In the genomic region with DNA sequence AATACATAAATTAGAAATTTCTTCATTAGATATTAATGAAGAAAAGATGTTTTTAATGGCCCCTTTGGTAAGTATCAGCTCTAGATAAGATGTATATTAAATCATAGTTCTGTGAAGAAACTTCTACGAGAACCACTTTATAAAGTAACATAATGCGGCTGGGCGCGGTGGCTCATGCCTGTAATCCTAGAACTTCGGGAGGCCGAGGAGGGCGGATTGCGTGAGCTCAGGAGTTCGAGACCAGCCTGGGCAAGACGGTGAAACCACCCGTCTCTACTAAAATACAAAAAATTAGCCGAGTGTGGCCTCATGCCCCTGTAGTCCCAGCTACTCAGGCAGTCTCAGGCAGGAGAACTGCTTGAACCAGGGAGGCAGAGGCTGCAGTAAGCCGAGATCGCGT, we compare ENCODE assay signal across 22 cellular contexts. TPM values are rescaled to one million over a fixed set of nuclear protein-coding genes. Genes with fewer than 3 reads are reported as not detected.
DNase-seq lines count a peak whose midpoint lies in the region; ATAC-seq, FAIRE-seq and TF ChIP-seq lines count a peak whose summit lies in the region.
"Had no signal": no experiment of that assay in that cellular context is flagged by ENCODE, and none has a peak within 500 bp of the region (broad histone marks: within the 10 kb centered on the region; RNA-seq: fewer than 3 reads in every experiment).

No MANE protein-coding gene starts in this region.

- H3K27ac Mint-ChIP-seq in natural killer cell (peak overlapping the region in 1 of 2 donors; percentile 68), astrocyte (ENCODE audit: unreplicated experiment) (peak overlapping the region; percentile 21)
- H3K27ac Mint-ChIP-seq in natural killer cell treated with Interleukin-12 subunit alpha and Interleukin-12 subunit beta and Interleukin-15 and Interleukin-18, amount 100 ng/mL, for 72 hours = no peak overlapping the region
- peak overlapping the region in 1 of 9 donors; percentile 54 for H3K27ac Mint-ChIP-seq in naive thymus-derived CD4-positive, alpha-beta T cell
- H3K27ac Mint-ChIP-seq: activated naive CD8-positive, alpha-beta T cell treated with anti-CD3 and anti-CD28 coated beads, Interleukin-2, amount 10 ng/mL, durations not matched to agents 7 days and 5 days had no signal

- no peak for DNase-seq in natural killer cell
- DNase-seq in natural killer cell treated with Interleukin-12 subunit alpha and Interleukin-12 subunit beta and Interleukin-15 and Interleukin-18, amount 100 ng/mL, for 72 hours (ENCODE audit: low spot score) = no peak
- no peak for DNase-seq in astrocyte (ENCODE audit: low read depth)
- no peak for DNase-seq in naive thymus-derived CD4-positive, alpha-beta T cell
- peak; percentile 53 for DNase-seq in spleen
- DNase-seq in GM13976 (ENCODE audit: low spot score) = no peak
- no peak for DNase-seq in NCI-H2081 (lab: John Stamatoyannopoulos, UW)
- DNase-seq: activated CD4-positive, alpha-beta T cell treated with anti-CD3 and anti-CD28 coated beads, Interleukin-2, amount 50 U/mL, for 48 hours; activated naive CD8-positive, alpha-beta T cell treated with anti-CD3 and anti-CD28 coated beads, Interleukin-2, amount 10 ng/mL, durations not matched to agents 7 days and 5 days; activated T-cell treated with anti-CD3 and anti-CD28 coated beads for 4 hours; dorsolateral prefrontal cortex; lower lobe of right lung; NCI-H2029 treated with DMSO at 0.1 percent for 48 hours; stimulated activated CD4-positive, alpha-beta T cell treated with anti-CD3 and anti-CD28 coated beads, Interleukin-2, amount 100 ng/mL, for 24 hours; stomach had no signal

- TF ChIP-seq CTCF in natural killer cell (IDR thresholded peaks at IDR 0.05) (no peak), astrocyte (IDR thresholded peaks at IDR 0.05; ENCODE audit: insufficient read depth, low read depth, low read length) (no peak), spleen (IDR thresholded peaks at IDR 0.05 in 8 of 11, conservative IDR thresholded peaks at IDR 0.05 in 3 of 11) (no peak), GM13976 (IDR thresholded peaks at IDR 0.05; ENCODE audit: borderline replicate concordance, control extremely low read depth, extremely low read depth, insufficient read depth, missing control alignments) (no peak)

- H3K9me3 ChIP-seq in astrocyte (ENCODE audit: insufficient read depth, low read depth, low read length) (no peaks in the 10 kb centered on the region), spleen (peaks cover 0 to 9% (median 5%) of the 10 kb centered on the region in 8 donors)
- H3K9me3 ChIP-seq in naive thymus-derived CD4-positive, alpha-beta T cell (ENCODE audit: control insufficient read depth in 2 of 3, low read length in 3 of 3) = no peaks in the 10 kb centered on the region
- H3K9me3 ChIP-seq: stomach had no signal

- 88 to 93% (median 92%) methylated on average over 15 of the region's 15 CpGs for WGBS in spleen, 5 donors

- H3K4me3 Mint-ChIP-seq in natural killer cell = peak overlapping the region; percentile 21
- no peak overlapping the region for H3K4me3 Mint-ChIP-seq in natural killer cell treated with Interleukin-12 subunit alpha and Interleukin-12 subunit beta and Interleukin-15 and Interleukin-18, amount 100 ng/mL, for 72 hours
- H3K4me3 Mint-ChIP-seq in astrocyte (ENCODE audit: unreplicated experiment) = peak overlapping the region; percentile 17
- H3K4me3 Mint-ChIP-seq in naive thymus-derived CD4-positive, alpha-beta T cell = peak overlapping the region in 6 of 10 donors; percentile 41 to 65 (median 51)
- H3K4me3 Mint-ChIP-seq: activated naive CD8-positive, alpha-beta T cell treated with anti-CD3 and anti-CD28 coated beads, Interleukin-2, amount 10 ng/mL, durations not matched to agents 7 days and 5 days had no signal

- ATAC-seq in natural killer cell (no peak), HG03097 (IDR thresholded peaks at IDR 0.05; ENCODE audit: low FRiP score, unreplicated experiment) (no peak)
- no peak for ATAC-seq in natural killer cell treated with Interleukin-12 subunit alpha and Interleukin-12 subunit beta and Interleukin-15 and Interleukin-18, amount 100 ng/mL, for 72 hours
- no peak for ATAC-seq in naive thymus-derived CD4-positive, alpha-beta T cell
- ATAC-seq: lower lobe of right lung, sciatic nerve had no signal

- H2AFZ ChIP-seq in astrocyte (ENCODE audit: low read depth, low read length) = no peak overlapping the region

- intact Hi-C loops in natural killer cell (cut with micrococcal nuclease) = loop anchor here (10.0 kb wide), 1 partner anchor 127 kb away; a partner anchor contains a TSS
- intact Hi-C loops in naive thymus-derived CD4-positive, alpha-beta T cell (cut with micrococcal nuclease) = loop anchor here (5.0 to 10.0 kb wide), 5 partner anchors 47 to 1073 kb away; a partner anchor contains a TSS
- intact Hi-C loops in spleen (cut with DNase I; ENCODE audit: low total_unique reads) = no loop called here

- CTCF ChIA-PET in naive thymus-derived CD4-positive, alpha-beta T cell (lab: Charles Lee) = interaction anchor here (0.7 kb wide), 1 partner anchor 166 kb away, joined by 4 read pairs; no protein-coding TSS in a partner anchor

- no peaks in the 10 kb centered on the region for H3K27me3 ChIP-seq in astrocyte (ENCODE audit: insufficient read depth, low read length)
- no peaks in the 10 kb centered on the region for H3K27me3 ChIP-seq in naive thymus-derived CD4-positive, alpha-beta T cell (ENCODE audit: control insufficient read depth in 2 of 2, insufficient read depth in 2 of 2, low read length in 2 of 2)
- H3K27me3 ChIP-seq in spleen (replicated peaks in 1 of 7) = no peaks in the 10 kb centered on the region
- H3K27me3 ChIP-seq: dorsolateral prefrontal cortex, stomach had no signal

- H3K79me2 ChIP-seq in astrocyte (ENCODE audit: insufficient read depth, low read length) = peaks cover 68% of the 10 kb centered on the region

- H3K4me3 ChIP-seq in astrocyte (ENCODE audit: insufficient read depth, low read depth, low read length) (no peak overlapping the region), spleen (no peak overlapping the region)
- no peak overlapping the region for H3K4me3 ChIP-seq in naive thymus-derived CD4-positive, alpha-beta T cell (ENCODE audit: low read length)
- H3K4me3 ChIP-seq: lower lobe of right lung, stomach had no signal

- H3K27ac ChIP-seq in astrocyte (ENCODE audit: low read depth, low read length) (no peak overlapping the region), spleen (no peak overlapping the region)
- H3K27ac ChIP-seq in naive thymus-derived CD4-positive, alpha-beta T cell (ENCODE audit: low read depth, low read length) = no peak overlapping the region
- H3K27ac ChIP-seq: dorsolateral prefrontal cortex, lower lobe of right lung, RWPE1 had no signal

- H4K20me1 ChIP-seq in astrocyte (ENCODE audit: insufficient read depth, low read length) = peaks cover 67% of the 10 kb centered on the region

- H3K36me3 ChIP-seq in astrocyte (ENCODE audit: insufficient read depth, low read length) (no peaks in the 10 kb centered on the region), spleen (no peaks in the 10 kb centered on the region)
- H3K36me3 ChIP-seq in naive thymus-derived CD4-positive, alpha-beta T cell (ENCODE audit: control insufficient read depth in 2 of 3, insufficient read depth in 3 of 3, low read length in 3 of 3) = peaks cover 0 to 3% (median 0%) of the 10 kb centered on the region in 3 experiments
- H3K36me3 ChIP-seq: lower lobe of right lung, stomach had no signal

- no peak overlapping the region for H3K9ac ChIP-seq in astrocyte (ENCODE audit: low read length)

- H3K9me3 Mint-ChIP-seq in natural killer cell (no peaks in the 10 kb centered on the region), astrocyte (ENCODE audit: unreplicated experiment) (no peaks in the 10 kb centered on the region)
- no peaks in the 10 kb centered on the region for H3K9me3 Mint-ChIP-seq in natural killer cell treated with Interleukin-12 subunit alpha and Interleukin-12 subunit beta and Interleukin-15 and Interleukin-18, amount 100 ng/mL, for 72 hours
- peaks cover 0 to 13% (median 5%) of the 10 kb centered on the region in 11 donors for H3K9me3 Mint-ChIP-seq in naive thymus-derived CD4-positive, alpha-beta T cell
- H3K9me3 Mint-ChIP-seq: activated naive CD8-positive, alpha-beta T cell treated with anti-CD3 and anti-CD28 coated beads, Interleukin-2, amount 10 ng/mL, durations not matched to agents 7 days and 5 days had no signal

- H3K36me3 Mint-ChIP-seq in natural killer cell (no peaks in the 10 kb centered on the region), astrocyte (ENCODE audit: low read depth, unreplicated experiment) (no peaks in the 10 kb centered on the region)
- no peaks in the 10 kb centered on the region for H3K36me3 Mint-ChIP-seq in natural killer cell treated with Interleukin-12 subunit alpha and Interleukin-12 subunit beta and Interleukin-15 and Interleukin-18, amount 100 ng/mL, for 72 hours
- H3K36me3 Mint-ChIP-seq in naive thymus-derived CD4-positive, alpha-beta T cell = peaks cover 3 to 24% (median 19%) of the 10 kb centered on the region in 5 donors

- H3K4me1 ChIP-seq in astrocyte (ENCODE audit: insufficient read depth, low read length) = peaks cover 10% of the 10 kb centered on the region
- peaks cover 11 to 21% of the 10 kb centered on the region in 2 donors for H3K4me1 ChIP-seq in naive thymus-derived CD4-positive, alpha-beta T cell (ENCODE audit: control insufficient read depth in 2 of 2, insufficient read depth in 2 of 2, low read length in 2 of 2)
- H3K4me1 ChIP-seq in spleen = peaks cover 6 to 74% (median 39%) of the 10 kb centered on the region in 6 donors

- POLR2A ChIA-PET in naive thymus-derived CD4-positive, alpha-beta T cell (lab: Charles Lee) = interaction anchor here (2.0 kb wide), 1 partner anchor 96 kb away, joined by 10 read pairs; a partner anchor contains a TSS

- H3K4me2 ChIP-seq in astrocyte (ENCODE audit: low read length) = no peak overlapping the region

- H3K27me3 Mint-ChIP-seq in natural killer cell (ENCODE audit: low read depth in 2 of 2) (no peaks in the 10 kb centered on the region), astrocyte (ENCODE audit: low read depth, unreplicated experiment) (no peaks in the 10 kb centered on the region)
- H3K27me3 Mint-ChIP-seq in natural killer cell treated with Interleukin-12 subunit alpha and Interleukin-12 subunit beta and Interleukin-15 and Interleukin-18, amount 100 ng/mL, for 72 hours = no peaks in the 10 kb centered on the region
- H3K27me3 Mint-ChIP-seq in naive thymus-derived CD4-positive, alpha-beta T cell = no peaks in the 10 kb centered on the region
- H3K27me3 Mint-ChIP-seq: IgD-negative memory B cell had no signal

- TF ChIP-seq POLR2A in spleen (IDR thresholded peaks at IDR 0.05) = no peak

- no peak for FAIRE-seq in astrocyte (lab: Jason Lieb, UNC)
- FAIRE-seq: H1, islet of Langerhans, urothelium cell line had no signal

- H3K4me1 Mint-ChIP-seq in natural killer cell (peaks cover 58 to 60% of the 10 kb centered on the region in 2 donors), astrocyte (ENCODE audit: low read depth, unreplicated experiment) (peaks cover 35% of the 10 kb centered on the region)
- peaks cover 37 to 63% of the 10 kb centered on the region in 2 donors for H3K4me1 Mint-ChIP-seq in natural killer cell treated with Interleukin-12 subunit alpha and Interleukin-12 subunit beta and Interleukin-15 and Interleukin-18, amount 100 ng/mL, for 72 hours (ENCODE audit: low read depth in 2 of 2)
- peaks cover 45 to 70% (median 65%) of the 10 kb centered on the region in 7 donors for H3K4me1 Mint-ChIP-seq in naive thymus-derived CD4-positive, alpha-beta T cell

- in situ Hi-C loops in GM13976 (cut with MboI; ENCODE audit: low sequenced_read_pairs, unreplicated experiment) = no loop called here

RNA-seq across cellular contexts. Expression of a gene that starts 2.5 kb away (rescaled TPM):
- total RNA-seq in natural killer cell = 10 to 100 TPM; 62.3 to 67.1 (median 63.1) TPM
- total RNA-seq in natural killer cell treated with Interleukin-12 subunit alpha and Interleukin-12 subunit beta and Interleukin-15 and Interleukin-18, amount 100 ng/mL, for 72 hours = 10 to 100 TPM; 55.9 to 64.7 TPM
- total RNA-seq in astrocyte = 160 and 165 TPM in 2 replicates
- total RNA-seq in naive thymus-derived CD4-positive, alpha-beta T cell = 10 to 100 TPM; 50.6 to 70.2 (median 54.3) TPM
- 10 to 100 TPM; 39.8 to 53.1 TPM for polyA plus RNA-seq in naive thymus-derived CD4-positive, alpha-beta T cell
- 10 to 100 TPM; 39.3 to 74.4 (median 61.0) TPM for total RNA-seq in spleen
- polyA plus RNA-seq in spleen = 10 to 100 TPM in 1 of 3 donors, 1 to 10 TPM in 2; 8.5 to 10.4 (median 9.2) TPM

RNA-seq across cellular contexts. Expression of a gene that starts 51.8 kb away (rescaled TPM):
- total RNA-seq in natural killer cell = 10 to 100 TPM; 23.8 to 41.1 (median 38.5) TPM
- total RNA-seq in natural killer cell treated with Interleukin-12 subunit alpha and Interleukin-12 subunit beta and Interleukin-15 and Interleukin-18, amount 100 ng/mL, for 72 hours = 10 to 100 TPM; 45.5 to 61.7 TPM
- total RNA-seq in astrocyte = 74.1 and 86.0 TPM in 2 replicates
- total RNA-seq in naive thymus-derived CD4-positive, alpha-beta T cell = 100 to 1,000 TPM in 1 of 5 experiments, 10 to 100 TPM in 4; 17.6 to 165 (median 24.4) TPM
- 10 to 100 TPM; 22.4 to 39.0 TPM for polyA plus RNA-seq in naive thymus-derived CD4-positive, alpha-beta T cell
- total RNA-seq in spleen = 10 to 100 TPM; 56.9 to 72.6 (median 70.4) TPM
- polyA plus RNA-seq in spleen = 10 to 100 TPM; 24.0 to 51.7 (median 27.6) TPM

RNA-seq across cellular contexts. Expression of a gene that starts 51.9 kb away (rescaled TPM):
- total RNA-seq in natural killer cell (10 to 100 TPM; 40.8 to 61.0 (median 51.8) TPM), astrocyte (81.2 and 86.3 TPM in 2 replicates), spleen (10 to 100 TPM; 47.1 to 68.4 (median 67.4) TPM)
- 100 to 1,000 TPM in 1 of 2 donors, 10 to 100 TPM in 1; 56.4 to 110 TPM for total RNA-seq in natural killer cell treated with Interleukin-12 subunit alpha and Interleukin-12 subunit beta and Interleukin-15 and Interleukin-18, amount 100 ng/mL, for 72 hours
- 100 to 1,000 TPM in 1 of 5 experiments, 10 to 100 TPM in 4; 28.6 to 164 (median 35.8) TPM for total RNA-seq in naive thymus-derived CD4-positive, alpha-beta T cell
- 10 to 100 TPM; 27.5 to 31.2 TPM for polyA plus RNA-seq in naive thymus-derived CD4-positive, alpha-beta T cell
- polyA plus RNA-seq in spleen = 10 to 100 TPM; 11.0 to 24.8 (median 11.5) TPM
